ENCODE assay signal across 8 cellular contexts in the genomic region with DNA sequence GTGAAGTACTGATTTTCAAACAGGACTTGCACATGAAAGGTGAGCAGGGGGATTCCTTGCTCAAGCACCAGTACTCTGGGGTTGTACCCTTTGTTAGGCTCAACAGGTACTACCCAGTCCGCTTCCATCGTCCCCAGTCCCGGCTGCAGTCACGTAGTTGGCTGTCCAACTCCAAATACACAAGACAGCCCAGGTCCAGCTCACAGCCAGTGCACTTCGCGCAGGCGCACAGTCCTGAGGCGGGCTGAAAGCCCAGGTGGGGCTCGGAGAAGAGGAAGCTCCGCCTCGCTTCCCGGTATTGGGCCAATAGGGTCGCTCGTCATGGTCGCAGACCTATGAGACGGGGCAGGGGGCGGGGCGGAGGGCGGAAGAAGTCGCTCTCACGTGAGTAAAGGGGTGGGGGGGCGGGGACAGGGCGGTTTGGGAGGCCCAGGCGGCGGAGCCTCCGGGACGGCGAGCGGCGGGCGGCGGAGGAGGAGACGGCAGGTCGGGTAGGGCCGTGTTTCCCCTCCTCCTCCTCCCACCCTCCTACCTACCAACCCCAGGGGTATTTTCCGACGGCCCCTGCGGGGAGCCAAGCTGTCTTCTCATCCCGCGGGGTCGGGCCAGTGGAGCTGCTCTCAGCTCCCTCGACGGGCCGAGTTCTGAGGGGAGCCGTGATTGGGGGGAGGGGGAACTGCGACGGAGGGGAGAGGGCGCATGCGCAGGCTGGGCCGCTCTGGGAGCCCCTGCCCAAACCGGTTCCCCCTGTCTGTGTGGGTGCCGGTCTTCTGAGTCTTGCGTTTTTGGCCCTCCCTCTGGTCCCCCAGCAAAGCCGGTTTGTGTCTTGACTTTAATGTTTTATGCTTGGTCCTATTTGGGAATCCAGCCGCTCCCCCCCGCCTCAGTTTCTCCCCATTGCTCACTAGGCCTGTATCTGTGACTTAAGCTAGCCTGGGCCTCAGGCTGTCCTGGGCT. TPM values are rescaled to one million over a fixed set of nuclear protein-coding genes. Genes with fewer than 3 reads are reported as not detected.
DNase-seq lines count a peak whose midpoint lies in the region; ATAC-seq and TF ChIP-seq lines count a peak whose summit lies in the region.

Gene RABGAP1, plus strand, starts transcription at position 418 of the 957 bp plus-strand sequence. CDS start 16,040 bp downstream, outside the sequence.

- no peak within 1 kb of the TSS for H3K23ac ChIP-seq in trophoblast cell (ENCODE audit: low read length)

- peak within 1 kb of the TSS; percentile 96 for H2BK5ac ChIP-seq in trophoblast cell (ENCODE audit: low read depth, low read length, poor library complexity)

- H4K12ac ChIP-seq in trophoblast cell (ENCODE audit: low read depth, low read length): peak within 1 kb of the TSS; percentile 94

- H3K9me3 ChIP-seq in adipocyte (ENCODE audit: control insufficient read depth, low read length) (no peaks in the 10 kb centered on the region), trophoblast cell (ENCODE audit: insufficient read depth, low read depth, low read length) (no peaks in the 10 kb centered on the region), transverse colon (no peaks in the 10 kb centered on the region)

- H2BK12ac ChIP-seq in trophoblast cell (ENCODE audit: low read length): peak within 1 kb of the TSS; percentile 20

- H3K27me3 ChIP-seq in adipocyte (replicated peaks; ENCODE audit: control insufficient read depth, insufficient read depth, low read length) (no peaks in the 10 kb centered on the region), trophoblast cell (ENCODE audit: insufficient read depth, low read length) (no peaks in the 10 kb centered on the region), transverse colon (no peaks in the 10 kb centered on the region)

- H3K4me1 ChIP-seq in adipocyte (ENCODE audit: control insufficient read depth, insufficient read depth, low read length) (peaks cover 16% of the 10 kb centered on the region), trophoblast cell (ENCODE audit: control insufficient read depth in 1 of 2, insufficient read depth in 2 of 2, low read length in 2 of 2) (peaks cover 2 to 3% of the 10 kb centered on the region in 2 experiments), transverse colon (peaks cover 16 to 50% (median 28%) of the 10 kb centered on the region in 4 donors)

- in situ Hi-C loops in transverse colon (cut with MboI; ENCODE audit: low pct_ligation_motif_present in 1 of 4, low pct_unique_long_range_greater_than_20kb in 1 of 4, low sequenced_read_pairs in 3 of 4): no loop called here

- intact Hi-C loops in cardiac septum (cut with DNase I): loop anchor here (2.0 kb wide), 1 partner anchor 36 kb away; the partner anchor contains the start of gene RC3H2
- intact Hi-C loops in transverse colon (cut with DNase I; ENCODE audit: low total_unique reads): no loop called here

- H3K36me3 ChIP-seq in adipocyte (ENCODE audit: control insufficient read depth, insufficient read depth, low read length, severe bottlenecking): peaks cover 27% of the 10 kb centered on the region
- peaks cover 14 to 15% of the 10 kb centered on the region in 2 experiments for H3K36me3 ChIP-seq in trophoblast cell (ENCODE audit: control insufficient read depth in 1 of 2, insufficient read depth in 2 of 2, low read length in 2 of 2)
- peaks cover 0 to 15% (median 1%) of the 10 kb centered on the region in 4 donors for H3K36me3 ChIP-seq in transverse colon

- H3K9ac ChIP-seq in adipocyte (ENCODE audit: low read length) (peak within 1 kb of the TSS; percentile 92), trophoblast cell (ENCODE audit: low read length) (peak within 1 kb of the TSS; percentile 97)

- H3K4ac ChIP-seq in trophoblast cell (ENCODE audit: low read depth, low read length): peak within 1 kb of the TSS; percentile 52

- ATAC-seq in HG02763 (IDR thresholded peaks at IDR 0.05; ENCODE audit: unreplicated experiment): peak; percentile 98

- H2BK120ac ChIP-seq in trophoblast cell (ENCODE audit: insufficient read depth, low read length, poor library complexity): peak within 1 kb of the TSS; percentile 74

- TF ChIP-seq POLR2A in transverse colon (IDR thresholded peaks at IDR 0.05): peak; percentile 88

- H3K4me3 ChIP-seq in GM12865 (ENCODE audit: low read depth, low read length) (peak within 1 kb of the TSS; percentile 58), adipocyte (ENCODE audit: low read length) (peak within 1 kb of the TSS; percentile 94), trophoblast cell (ENCODE audit: low read depth, low read length) (peak within 1 kb of the TSS; percentile 95), transverse colon (peak within 1 kb of the TSS; percentile 74 to 97 (median 88))

- DNase-seq in GM12865 (ENCODE audit: low read depth) (peak; percentile 99), NCI-H1417 treated with DMSO at 0.1 percent for 48 hours (lab: John Stamatoyannopoulos, UW) (peak; percentile 89), SW480 (ENCODE audit: low spot score) (peak; percentile 98), adipocyte (ENCODE audit: low read depth) (peak; percentile 99), cardiac septum (ENCODE audit: low spot score) (peak; percentile 100), trophoblast cell (peak; percentile 99 to 100), transverse colon (peak; percentile 100)

- no peak for TF ChIP-seq EP300 in transverse colon (IDR thresholded peaks at IDR 0.05; ENCODE audit: low read depth)

- peak within 1 kb of the TSS; percentile 90 for H3K14ac ChIP-seq in trophoblast cell (ENCODE audit: low read length)

- no CpG with 5 or more reads among the region's 56 CpGs for WGBS in trophoblast cell (ENCODE audit: extremely low coverage, insufficient coverage, insufficient read length)
- 1% methylated on average over 49 of the region's 56 CpGs; no CpG with 5 or more reads in 1 of the 2 donors for WGBS in transverse colon (ENCODE audit: low coverage in 1 of 2), 2 donors

- H2AK5ac ChIP-seq in trophoblast cell (ENCODE audit: low read length): peak within 1 kb of the TSS; percentile 32

- peaks cover 11% of the 10 kb centered on the region for H3K79me2 ChIP-seq in trophoblast cell (ENCODE audit: control insufficient read depth, insufficient read depth, low read length, poor library complexity)

- peak within 1 kb of the TSS; percentile 85 for H3K4me2 ChIP-seq in trophoblast cell (ENCODE audit: low read length)

- H4K91ac ChIP-seq in trophoblast cell (ENCODE audit: low read depth, low read length): peak within 1 kb of the TSS; percentile 84

- H3K27ac ChIP-seq in trophoblast cell (ENCODE audit: low read depth, low read length) (peak within 1 kb of the TSS; percentile 93), transverse colon (peak within 1 kb of the TSS; percentile 91 to 97 (median 94))

- peak within 1 kb of the TSS; percentile 94 for H4K8ac ChIP-seq in trophoblast cell (ENCODE audit: low read depth, low read length)

- TF ChIP-seq CTCF in GM12865 (IDR thresholded peaks at IDR 0.05; ENCODE audit: insufficient read depth, low read depth, low read length, missing control alignments) (no peak), transverse colon (IDR thresholded peaks at IDR 0.05) (no peak)

- H3K79me1 ChIP-seq in trophoblast cell (ENCODE audit: low read length): peaks cover 10% of the 10 kb centered on the region

- H2AFZ ChIP-seq in trophoblast cell (ENCODE audit: insufficient read depth, low read length, poor library complexity): peak within 1 kb of the TSS; percentile 88

- peak within 1 kb of the TSS; percentile 86 for H3K18ac ChIP-seq in trophoblast cell (ENCODE audit: low read length)

RNA-seq across cellular contexts. Expression of gene RABGAP1, which starts in this region (rescaled TPM):
- total RNA-seq in cardiac septum (49.3 TPM), transverse colon (100 to 1,000 TPM in 2 of 4 donors, 10 to 100 TPM in 2; 56.1 to 114 (median 88.9) TPM)
- 21.3 and 22.2 TPM in 2 replicates for polyA plus RNA-seq in trophoblast cell (2013)

Comparison
In these comparisons a context has a peak if more than half of its experiments do, and no peak if none do; other contexts are left out.
1. Peak in every context shown above with its lines: DNase-seq, ATAC-seq, H3K4me3 ChIP-seq and H3K27ac ChIP-seq.